18 cellular contexts compared by ENCODE assay signal in genomic region chr18:55119434-55119833, GRCh38.
A peak's percentile ranks its signal among the peaks of the same experiment; 100 is the strongest.
DNase-seq lines count a peak whose midpoint lies in the region; ATAC-seq, FAIRE-seq and TF ChIP-seq lines count a peak whose summit lies in the region.
"Had no signal": no experiment of that assay in that cellular context is flagged by ENCODE, and none has a peak within 500 bp of the region (broad histone marks: within the 10 kb centered on the region; RNA-seq: fewer than 3 reads in every experiment).

No MANE protein-coding gene starts in this region.

- FAIRE-seq in RCC 7860 (lab: Jason Lieb, UNC): peak; percentile 70
- FAIRE-seq: A204.1 had no signal

- H3K9me2 ChIP-seq in Karpas-422 (replicated peaks; ENCODE audit: insufficient read depth, low read length): no peaks in the 10 kb centered on the region

- no peaks in the 10 kb centered on the region for H4K20me1 ChIP-seq in Karpas-422 (ENCODE audit: insufficient read depth, low read depth, low read length)
- H4K20me1 ChIP-seq: BLaER1 had no signal

- H3K36me3 ChIP-seq in right atrium auricular region (no peaks in the 10 kb centered on the region), brain microvascular endothelial cell (replicated peaks) (no peaks in the 10 kb centered on the region), Karpas-422 (ENCODE audit: insufficient read depth, low read length) (no peaks in the 10 kb centered on the region)
- H3K36me3 ChIP-seq: BLaER1 had no signal

- no peak overlapping the region for H3K4me2 ChIP-seq in Karpas-422 (ENCODE audit: low read depth, low read length, poor library complexity, severe bottlenecking)
- H3K4me2 ChIP-seq: BLaER1, PC-9 had no signal

- peak; percentile 37 for ATAC-seq in left ventricle myocardium superior
- no peak for ATAC-seq in HG02973 (IDR thresholded peaks at IDR 0.05; ENCODE audit: unreplicated experiment)
- ATAC-seq: CD8-positive, alpha-beta T cell; HCT116 had no signal

- TF ChIP-seq CTCF in right atrium auricular region (IDR thresholded peaks at IDR 0.05) (no peak), brain microvascular endothelial cell (IDR thresholded peaks at IDR 0.05; ENCODE audit: low read depth, low read length, missing control alignments) (no peak)

- in situ Hi-C loops in brain microvascular endothelial cell (cut with HindIII; ENCODE audit: low pct_ligation_motif_present, low sequenced_read_pairs): no loop called here

- H3K9ac ChIP-seq in Karpas-422 (ENCODE audit: low read length): no peak overlapping the region
- H3K9ac ChIP-seq: BLaER1, GM23248 had no signal

- intact Hi-C loops in left ventricle myocardium superior (cut with micrococcal nuclease): no loop called here

- H3K4me3 ChIP-seq in right atrium auricular region: no peak overlapping the region
- no peak overlapping the region for H3K4me3 ChIP-seq in brain microvascular endothelial cell (ENCODE audit: low read depth, low read length)
- H3K4me3 ChIP-seq in Karpas-422 (ENCODE audit: low read length): no peak overlapping the region
- H3K4me3 ChIP-seq: BLaER1, GM23248, PC-9 had no signal

- no peak for DNase-seq in left ventricle myocardium superior
- DNase-seq in right atrium auricular region (ENCODE audit: low spot score): no peak
- DNase-seq in RCC 7860 (ENCODE audit: low spot score): peak; percentile 65
- no peak for DNase-seq in brain microvascular endothelial cell
- no peak for DNase-seq in Karpas-422
- no peak for DNase-seq in dermis blood vessel endothelial cell
- DNase-seq: CD8-positive, alpha-beta T cell; DMS 273 treated with DMSO at 0.1 percent for 48 hours; GM23248; NCI-H1417 treated with DMSO at 0.1 percent for 48 hours; NCI-H2029; NCI-H2171 treated with DMSO at 0.1 percent for 48 hours; NCI-H748 treated with DMSO at 0.1 percent for 48 hours; PC-9 had no signal

- H3K4me1 ChIP-seq in right atrium auricular region (no peaks in the 10 kb centered on the region), Karpas-422 (ENCODE audit: low read length) (no peaks in the 10 kb centered on the region)
- H3K4me1 ChIP-seq: BLaER1 had no signal

- no peak overlapping the region for H2AFZ ChIP-seq in Karpas-422 (ENCODE audit: low read length)
- H2AFZ ChIP-seq: GM23248, PC-9 had no signal

- H3K27ac ChIP-seq in right atrium auricular region (peak overlapping the region in 1 of 2 donors; percentile 1), brain microvascular endothelial cell (peak overlapping the region; percentile 24), Karpas-422 (ENCODE audit: low read length) (no peak overlapping the region)
- H3K27ac ChIP-seq: BLaER1, GM23248, PC-9 had no signal

- H3K79me2 ChIP-seq in Karpas-422 (ENCODE audit: low read length): no peaks in the 10 kb centered on the region

- H3K27me3 ChIP-seq in right atrium auricular region: no peaks in the 10 kb centered on the region
- H3K27me3 ChIP-seq in brain microvascular endothelial cell (replicated peaks): no peaks in the 10 kb centered on the region
- H3K27me3 ChIP-seq in Karpas-422 (ENCODE audit: low read length): no peaks in the 10 kb centered on the region
- H3K27me3 ChIP-seq: BLaER1 had no signal

- H3K9me3 ChIP-seq in right atrium auricular region (no peaks in the 10 kb centered on the region), Karpas-422 (ENCODE audit: low read length) (no peaks in the 10 kb centered on the region)
- H3K9me3 ChIP-seq: BLaER1 had no signal
